8 cellular contexts compared by ENCODE assay signal in genomic region chr5:14870347-14871083, GRCh38. TPM values are rescaled to one million over a fixed set of nuclear protein-coding genes. Genes with fewer than 3 reads are reported as not detected.
DNase-seq lines count a peak whose midpoint lies in the region; ATAC-seq and TF ChIP-seq lines count a peak whose summit lies in the region.

No MANE protein-coding gene starts in this region.

- ATAC-seq in HG03139 (IDR thresholded peaks at IDR 0.05; ENCODE audit: unreplicated experiment) (no peak), GM19351 (IDR thresholded peaks at IDR 0.05; ENCODE audit: unreplicated experiment) (no peak)

- H3K4me1 ChIP-seq in DOHH2 (ENCODE audit: control insufficient read depth, low read length) (peaks cover 22% of the 10 kb centered on the region), testis (peaks cover 9% of the 10 kb centered on the region)

- H3K4me3 Mint-ChIP-seq in nephron progenitor cell: peak overlapping the region; percentile 84

- 4 to 8% methylated on average over 21 of the region's 21 CpGs for WGBS in testis, 2 donors

- H3K27me3 ChIP-seq in DOHH2 (ENCODE audit: control insufficient read depth, low read length) (peaks cover under 1% of the 10 kb centered on the region; the same call in 1 of the 2 replicates), testis (no peaks in the 10 kb centered on the region)

- peak; percentile 30 for TF ChIP-seq CTCF in DOHH2 (IDR thresholded peaks at IDR 0.05; ENCODE audit: low read depth, low read length, poor library complexity, severe bottlenecking)
- TF ChIP-seq CTCF in epithelial cell of esophagus (IDR thresholded peaks at IDR 0.05; ENCODE audit: insufficient read depth, low read depth, low read length, missing control alignments): no peak
- no peak for TF ChIP-seq CTCF in nephron progenitor cell (IDR thresholded peaks at IDR 0.05)
- TF ChIP-seq CTCF in testis (IDR thresholded peaks at IDR 0.05): no peak

- H3K4me3 ChIP-seq in DOHH2 (ENCODE audit: low read length): peak overlapping the region; percentile 88
- peak overlapping the region; percentile 65 for H3K4me3 ChIP-seq in epithelial cell of esophagus (ENCODE audit: low read length)
- H3K4me3 ChIP-seq in testis: peak overlapping the region; percentile 69 to 79

- intact Hi-C loops in testis (cut with DNase I; ENCODE audit: low total_unique reads): no loop called here

- H3K27ac ChIP-seq in DOHH2 (ENCODE audit: low read depth, low read length) (no peak overlapping the region), testis (peak overlapping the region in 1 of 2 donors; percentile 68)

- H3K9me3 ChIP-seq in DOHH2 (ENCODE audit: control insufficient read depth, insufficient read depth, low read length): no peaks in the 10 kb centered on the region
- no peaks in the 10 kb centered on the region for H3K9me3 ChIP-seq in testis

- peaks cover 14% of the 10 kb centered on the region for H3K4me1 Mint-ChIP-seq in nephron progenitor cell

- H3K4me2 ChIP-seq in DOHH2 (ENCODE audit: low read length): peak overlapping the region; percentile 82

- peaks cover 10% of the 10 kb centered on the region for H3K36me3 ChIP-seq in DOHH2 (ENCODE audit: control insufficient read depth, low read length)
- no peaks in the 10 kb centered on the region for H3K36me3 ChIP-seq in testis (ENCODE audit: low read depth, missing control alignments)

- no peaks in the 10 kb centered on the region; the same call in 1 of the 2 replicates for H3F3A ChIP-seq in DOHH2 (ENCODE audit: control insufficient read depth, insufficient read depth)

- H3K9me3 Mint-ChIP-seq in nephron progenitor cell: no peaks in the 10 kb centered on the region

- peaks cover 13% of the 10 kb centered on the region for H4K20me1 ChIP-seq in DOHH2 (ENCODE audit: control insufficient read depth, insufficient read depth, low read depth, low read length)

- H3K36me3 Mint-ChIP-seq in nephron progenitor cell (ENCODE audit: low read depth): no peaks in the 10 kb centered on the region

- peaks cover 62% of the 10 kb centered on the region for H3K27me3 Mint-ChIP-seq in nephron progenitor cell (ENCODE audit: low read depth, poor library complexity)

- no peak overlapping the region for H3K27ac Mint-ChIP-seq in nephron progenitor cell

- no peak for TF ChIP-seq POLR2A in testis (IDR thresholded peaks at IDR 0.05)

- DNase-seq in M059J (ENCODE audit: low read depth) (peak; percentile 19), epithelial cell of esophagus (ENCODE audit: low read depth) (no peak), nephron progenitor cell (no peak), testis (no peak)
- peak; percentile 67 for DNase-seq in activated CD8-positive, alpha-beta memory T cell treated with anti-CD3 and anti-CD28 coated beads for 24 hours

- no peaks in the 10 kb centered on the region for H3K9me2 ChIP-seq in DOHH2 (replicated peaks; ENCODE audit: control insufficient read depth, low read length)

- peaks cover 58% of the 10 kb centered on the region for H3K79me2 ChIP-seq in DOHH2 (ENCODE audit: control insufficient read depth, low read length)

RNA-seq across cellular contexts. Expression of gene ANKH, which starts 1.1 kb away (rescaled TPM):
- total RNA-seq in M059J (2014; rRNA removed; shearing (Covaris generic)): 5.4 and 20.8 TPM in 2 replicates
- total RNA-seq in testis: 10 to 100 TPM; 14.3 to 16.2 TPM
- 15.8 TPM for polyA plus RNA-seq in testis (ENCODE audit: insufficient read depth, low read depth, low replicate concordance)

Comparison
In these comparisons a context has a peak if more than half of its experiments do, and no peak if none do; other contexts are left out.
1. DNase-seq: peak in M059J (single experiment) and activated CD8-positive, alpha-beta memory T cell treated with anti-CD3 and anti-CD28 coated beads for 24 hours (single experiment); none in epithelial cell of esophagus (single experiment), nephron progenitor cell (single experiment) and testis (single experiment).
2. Peak in every context shown above with its lines, with median percentiles within 50 percentile points of each other: H3K4me3 ChIP-seq.